ENCODE assay signal across 10 cellular contexts in genomic region chr9:33130961-33131360, GRCh38. TPM values are rescaled to one million over a fixed set of nuclear protein-coding genes. Genes with fewer than 3 reads are reported as not detected.
A peak's percentile ranks its signal among the peaks of the same experiment; 100 is the strongest.
DNase-seq lines count a peak whose midpoint lies in the region; ATAC-seq and TF ChIP-seq lines count a peak whose summit lies in the region.
"Had no signal": no experiment of that assay in that cellular context is flagged by ENCODE, and none has a peak within 500 bp of the region (broad histone marks: within the 10 kb centered on the region; RNA-seq: fewer than 3 reads in every experiment).

No MANE protein-coding gene starts in this region.

- H3K4me1 Mint-ChIP-seq in activated CD8-positive, alpha-beta T cell treated with anti-CD3 and anti-CD28 coated beads for 36 hours (ENCODE audit: low read depth), result peaks cover 40% of the 10 kb centered on the region
- peaks cover 33% of the 10 kb centered on the region for H3K4me1 Mint-ChIP-seq in activated CD8-positive, alpha-beta T cell treated with anti-CD3 and anti-CD28 coated beads, Interleukin-2, amount 10 ng/mL, durations not matched to agents 7 days and 5 days (ENCODE audit: low read depth)
- H3K4me1 Mint-ChIP-seq in stimulated activated naive CD8-positive, alpha-beta T cell treated with anti-CD3 and anti-CD28 coated beads, Interleukin-15, Interleukin-2, amounts not matched to agents 100 ng/mL and 50 ng/mL, for 24 hours (ENCODE audit: low read depth), result peaks cover 65% of the 10 kb centered on the region
- peaks cover 35% of the 10 kb centered on the region for H3K4me1 Mint-ChIP-seq in osteocyte (ENCODE audit: unreplicated experiment)

- no peaks in the 10 kb centered on the region for H3K9me3 ChIP-seq in RWPE2 (ENCODE audit: severe bottlenecking)
- H3K9me3 ChIP-seq: SK-N-SH had no signal

- H3K4me1 ChIP-seq in RWPE2 (ENCODE audit: insufficient read depth, poor library complexity, severe bottlenecking), result peaks cover 31% of the 10 kb centered on the region

- H3K36me3 ChIP-seq in RWPE2 (ENCODE audit: low read depth), result peaks cover 81% of the 10 kb centered on the region

- H3K9me3 Mint-ChIP-seq in activated CD8-positive, alpha-beta T cell treated with anti-CD3 and anti-CD28 coated beads for 36 hours, result no peaks in the 10 kb centered on the region
- no peaks in the 10 kb centered on the region for H3K9me3 Mint-ChIP-seq in activated CD8-positive, alpha-beta T cell treated with anti-CD3 and anti-CD28 coated beads, Interleukin-2, amount 10 ng/mL, durations not matched to agents 7 days and 5 days (ENCODE audit: insufficient read depth)
- H3K9me3 Mint-ChIP-seq in stimulated activated naive CD8-positive, alpha-beta T cell treated with anti-CD3 and anti-CD28 coated beads, Interleukin-15, Interleukin-2, amounts not matched to agents 100 ng/mL and 50 ng/mL, for 24 hours, result no peaks in the 10 kb centered on the region
- H3K9me3 Mint-ChIP-seq in osteocyte (ENCODE audit: unreplicated experiment), result no peaks in the 10 kb centered on the region

- no peaks in the 10 kb centered on the region for H3K27me3 Mint-ChIP-seq in activated CD8-positive, alpha-beta T cell treated with anti-CD3 and anti-CD28 coated beads for 36 hours
- no peaks in the 10 kb centered on the region for H3K27me3 Mint-ChIP-seq in activated CD8-positive, alpha-beta T cell treated with anti-CD3 and anti-CD28 coated beads, Interleukin-2, amount 10 ng/mL, durations not matched to agents 7 days and 5 days (ENCODE audit: low read depth)
- H3K27me3 Mint-ChIP-seq in stimulated activated naive CD8-positive, alpha-beta T cell treated with anti-CD3 and anti-CD28 coated beads, Interleukin-15, Interleukin-2, amounts not matched to agents 100 ng/mL and 50 ng/mL, for 24 hours, result no peaks in the 10 kb centered on the region
- H3K27me3 Mint-ChIP-seq in osteocyte (ENCODE audit: unreplicated experiment), result no peaks in the 10 kb centered on the region

- POLR2A ChIA-PET in activated CD8-positive, alpha-beta T cell treated with anti-CD3 and anti-CD28 coated beads for 36 hours (lab: Charles Lee), result interaction anchor here (1.0 kb wide), 1 partner anchor 15 kb away, joined by 3 read pairs; no protein-coding TSS in a partner anchor
- POLR2A ChIA-PET in activated CD8-positive, alpha-beta T cell treated with anti-CD3 and anti-CD28 coated beads, Interleukin-2, amount 10 ng/mL, durations not matched to agents 7 days and 5 days (lab: Charles Lee), result interaction anchor here (0.9 to 1.2 kb wide), 2 partner anchors 9 to 13 kb away, joined by 3 to 5 read pairs; no protein-coding TSS in a partner anchor

- H3K27me3 ChIP-seq in RWPE2 (ENCODE audit: insufficient read depth, poor library complexity, severe bottlenecking), result no peaks in the 10 kb centered on the region

- TF ChIP-seq CTCF in activated CD8-positive, alpha-beta T cell treated with anti-CD3 and anti-CD28 coated beads for 36 hours (IDR thresholded peaks at IDR 0.05), result no peak
- TF ChIP-seq CTCF in RWPE2 (IDR thresholded peaks at IDR 0.05; ENCODE audit: poor library complexity, severe bottlenecking) (no peak), osteocyte (IDR thresholded peaks at IDR 0.05) (no peak)

- peak overlapping the region; percentile 66 for H3K27ac ChIP-seq in RWPE2 (ENCODE audit: poor library complexity, severe bottlenecking)

- peak; percentile 32 for ATAC-seq in activated CD8-positive, alpha-beta T cell treated with anti-CD3 and anti-CD28 coated beads for 36 hours
- no peak for ATAC-seq in activated CD8-positive, alpha-beta T cell treated with anti-CD3 and anti-CD28 coated beads, Interleukin-2, amount 10 ng/mL, durations not matched to agents 7 days and 5 days
- no peak for ATAC-seq in RWPE2 (ENCODE audit: low read depth)
- peak; percentile 16 for ATAC-seq in left colon
- no peak for ATAC-seq in HG03521 (IDR thresholded peaks at IDR 0.05; ENCODE audit: unreplicated experiment)
- ATAC-seq: K562 had no signal

- no peak overlapping the region for H3K4me3 Mint-ChIP-seq in activated CD8-positive, alpha-beta T cell treated with anti-CD3 and anti-CD28 coated beads for 36 hours
- no peak overlapping the region for H3K4me3 Mint-ChIP-seq in activated CD8-positive, alpha-beta T cell treated with anti-CD3 and anti-CD28 coated beads, Interleukin-2, amount 10 ng/mL, durations not matched to agents 7 days and 5 days
- H3K4me3 Mint-ChIP-seq in stimulated activated naive CD8-positive, alpha-beta T cell treated with anti-CD3 and anti-CD28 coated beads, Interleukin-15, Interleukin-2, amounts not matched to agents 100 ng/mL and 50 ng/mL, for 24 hours, result no peak overlapping the region
- no peak overlapping the region for H3K4me3 Mint-ChIP-seq in osteocyte (ENCODE audit: unreplicated experiment)

- peak overlapping the region; percentile 92 for H3K27ac Mint-ChIP-seq in activated CD8-positive, alpha-beta T cell treated with anti-CD3 and anti-CD28 coated beads for 36 hours
- H3K27ac Mint-ChIP-seq in activated CD8-positive, alpha-beta T cell treated with anti-CD3 and anti-CD28 coated beads, Interleukin-2, amount 10 ng/mL, durations not matched to agents 7 days and 5 days, result no peak overlapping the region
- H3K27ac Mint-ChIP-seq in stimulated activated naive CD8-positive, alpha-beta T cell treated with anti-CD3 and anti-CD28 coated beads, Interleukin-15, Interleukin-2, amounts not matched to agents 100 ng/mL and 50 ng/mL, for 24 hours, result peak overlapping the region; percentile 92
- no peak overlapping the region for H3K27ac Mint-ChIP-seq in osteocyte (ENCODE audit: unreplicated experiment)

- H3K36me3 Mint-ChIP-seq in activated CD8-positive, alpha-beta T cell treated with anti-CD3 and anti-CD28 coated beads for 36 hours (ENCODE audit: low read depth), result peaks cover 45% of the 10 kb centered on the region
- H3K36me3 Mint-ChIP-seq in activated CD8-positive, alpha-beta T cell treated with anti-CD3 and anti-CD28 coated beads, Interleukin-2, amount 10 ng/mL, durations not matched to agents 7 days and 5 days (ENCODE audit: low read depth), result peaks cover 44% of the 10 kb centered on the region
- peaks cover 65% of the 10 kb centered on the region for H3K36me3 Mint-ChIP-seq in stimulated activated naive CD8-positive, alpha-beta T cell treated with anti-CD3 and anti-CD28 coated beads, Interleukin-15, Interleukin-2, amounts not matched to agents 100 ng/mL and 50 ng/mL, for 24 hours (ENCODE audit: low read depth)
- H3K36me3 Mint-ChIP-seq in osteocyte (ENCODE audit: unreplicated experiment), result peaks cover 26% of the 10 kb centered on the region

- no peak overlapping the region for H3K4me3 ChIP-seq in RWPE2 (ENCODE audit: severe bottlenecking)
- H3K4me3 ChIP-seq: K562 had no signal

- intact Hi-C loops in activated CD8-positive, alpha-beta T cell treated with anti-CD3 and anti-CD28 coated beads for 36 hours (cut with micrococcal nuclease), result loop anchor here (5.0 kb wide), 1 partner anchor 36 kb away; the partner anchor contains the start of gene B4GALT1
- intact Hi-C loops in left colon (cut with DNase I, micrococcal nuclease), result no loop called here

- CTCF ChIA-PET in activated CD8-positive, alpha-beta T cell treated with anti-CD3 and anti-CD28 coated beads for 36 hours (lab: Charles Lee), result interaction anchor here (1.0 kb wide), 1 partner anchor 95 kb away, joined by 3 read pairs; no protein-coding TSS in a partner anchor
- CTCF ChIA-PET in activated CD8-positive, alpha-beta T cell treated with anti-CD3 and anti-CD28 coated beads, Interleukin-2, amount 10 ng/mL, durations not matched to agents 7 days and 5 days (lab: Charles Lee), result interaction anchor here (1.2 kb wide), 1 partner anchor 29 kb away, joined by 4 read pairs; no protein-coding TSS in a partner anchor

- no peak for DNase-seq in activated CD8-positive, alpha-beta T cell treated with anti-CD3 and anti-CD28 coated beads for 36 hours
- DNase-seq in activated CD8-positive, alpha-beta T cell treated with anti-CD3 and anti-CD28 coated beads, Interleukin-2, amount 10 ng/mL, durations not matched to agents 7 days and 5 days, result no peak
- DNase-seq in RWPE2 (ENCODE audit: low spot score), result no peak
- no peak for DNase-seq in left colon
- DNase-seq in osteocyte (ENCODE audit: extremely low spot score, unreplicated experiment), result no peak
- no peak for DNase-seq in NCI-H82 treated with DMSO at 0.1 percent for 48 hours (lab: John Stamatoyannopoulos, UW; ENCODE audit: unreplicated experiment)
- DNase-seq: SK-N-SH had no signal

RNA-seq across cellular contexts. Expression of gene B4GALT1, which starts 36.2 kb away (rescaled TPM):
- 10 to 100 TPM; 41.2 to 41.4 TPM for total RNA-seq in activated CD8-positive, alpha-beta T cell treated with anti-CD3 and anti-CD28 coated beads for 36 hours
- 10 to 100 TPM; 27.8 to 28.5 TPM for total RNA-seq in activated CD8-positive, alpha-beta T cell treated with anti-CD3 and anti-CD28 coated beads, Interleukin-2, amount 10 ng/mL, durations not matched to agents 7 days and 5 days
- total RNA-seq in left colon (100 to 1,000 TPM; 106 to 115 TPM), osteocyte (39.1 and 40.9 TPM in 2 replicates)

RNA-seq across cellular contexts. Expression of gene SMU1, which starts 54.5 kb away (rescaled TPM):
- total RNA-seq in activated CD8-positive, alpha-beta T cell treated with anti-CD3 and anti-CD28 coated beads for 36 hours, result 10 to 100 TPM; 23.8 to 23.9 TPM
- total RNA-seq in activated CD8-positive, alpha-beta T cell treated with anti-CD3 and anti-CD28 coated beads, Interleukin-2, amount 10 ng/mL, durations not matched to agents 7 days and 5 days, result 10 to 100 TPM; 21.7 to 22.6 TPM
- total RNA-seq in left colon (10 to 100 TPM; 15.3 to 16.6 TPM), osteocyte (22.4 and 23.0 TPM in 2 replicates)

Comparison
In these comparisons a context has a peak if more than half of its experiments do, and no peak if none do; other contexts are left out.
1. ATAC-seq: peak in activated CD8-positive, alpha-beta T cell treated with anti-CD3 and anti-CD28 coated beads for 36 hours (single experiment) and left colon (single experiment); none in activated CD8-positive, alpha-beta T cell treated with anti-CD3 and anti-CD28 coated beads, Interleukin-2, amount 10 ng/mL, durations not matched to agents 7 days and 5 days (single experiment), RWPE2 (single experiment) and HG03521 (single experiment).
2. H3K27ac Mint-ChIP-seq: peak in activated CD8-positive, alpha-beta T cell treated with anti-CD3 and anti-CD28 coated beads for 36 hours (single experiment) and stimulated activated naive CD8-positive, alpha-beta T cell treated with anti-CD3 and anti-CD28 coated beads, Interleukin-15, Interleukin-2, amounts not matched to agents 100 ng/mL and 50 ng/mL, for 24 hours (single experiment); none in activated CD8-positive, alpha-beta T cell treated with anti-CD3 and anti-CD28 coated beads, Interleukin-2, amount 10 ng/mL, durations not matched to agents 7 days and 5 days (single experiment) and osteocyte (single experiment).